24 cellular contexts compared by ENCODE assay signal in the genomic region with DNA sequence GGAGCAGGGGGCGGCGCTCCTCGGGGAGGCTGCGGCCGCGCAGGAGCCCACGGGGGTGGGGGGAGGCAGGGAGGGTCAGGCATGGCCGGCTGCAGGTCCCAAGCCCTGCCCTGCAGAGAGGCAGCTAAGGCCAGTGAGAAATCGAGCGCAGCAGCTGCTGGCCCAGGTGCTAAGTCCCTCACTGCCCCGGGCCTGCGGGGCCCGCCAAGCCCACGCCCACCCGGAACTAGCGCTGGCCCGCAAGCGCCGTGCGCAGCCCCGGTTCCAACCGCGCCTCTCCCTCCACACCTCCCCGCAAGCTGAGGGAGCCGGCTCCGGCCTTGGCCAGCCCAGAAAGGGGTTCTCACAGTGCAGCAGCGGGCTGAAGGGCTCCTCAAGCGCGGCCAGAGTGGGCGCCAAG.
"Had no signal": no experiment of that assay in that cellular context is flagged by ENCODE, and none has a peak within 500 bp of the region (broad histone marks: within the 10 kb centered on the region; RNA-seq: fewer than 3 reads in every experiment).

No MANE protein-coding gene starts in this region.

- H3K9ac ChIP-seq: SK-N-SH had no signal

- DNase-seq: IMR-90, Karpas-422, KG1, MG63, NCI-H1092, NCI-H1105 treated with DMSO at 0.1 percent for 48 hours, NCI-H1417 treated with DMSO at 0.1 percent for 48 hours, NCI-H146, NCI-H1694 treated with DMSO at 0.1 percent for 48 hours, NCI-H1930, NCI-H2081, NCI-H2107, NCI-H2227 treated with DMSO at 0.1 percent for 48 hours, NCI-H446, NCI-H510A, NCI-H524 treated with DMSO at 0.1 percent for 48 hours, NCI-H69, NCI-H774, RPMI8226, SHP77, SK-N-SH, SW 1271 had no signal

- FAIRE-seq: HepG2, RCC 7860 had no signal

- ATAC-seq: HepG2 had no signal

- H3K9me3 ChIP-seq: MG63 had no signal

- H3K36me3 ChIP-seq: MG63 had no signal

- H3K4me3 ChIP-seq: MG63 had no signal
